ENCODE assay signal across 1 cellular context in the genomic region with DNA sequence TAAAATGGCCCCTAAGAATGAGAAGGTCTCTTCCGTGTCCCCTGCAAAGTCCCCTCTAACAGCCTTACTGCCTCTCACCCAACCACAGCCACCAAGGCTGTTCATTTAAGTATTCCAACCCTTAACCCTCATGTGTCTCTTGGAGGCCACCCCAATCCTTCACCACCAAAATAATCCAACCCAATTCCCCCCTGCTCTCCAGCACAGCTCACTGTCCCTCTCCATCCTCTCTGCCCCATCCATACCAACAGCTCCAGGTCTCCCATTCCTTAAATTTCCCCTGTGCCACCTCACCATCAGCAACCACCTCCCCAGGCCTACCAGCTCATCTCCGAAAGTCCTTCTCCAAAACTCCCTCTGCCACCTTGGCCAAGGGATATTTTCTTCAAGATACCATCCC.
TF ChIP-seq lines count a peak whose summit lies in the region.

No MANE protein-coding gene starts in this region.

TF ChIP-seq in HepG2, 621 proteins besides CTCF, POLR2A, EP300 and RAD21:
- TF ChIP-seq, protein P1, sequence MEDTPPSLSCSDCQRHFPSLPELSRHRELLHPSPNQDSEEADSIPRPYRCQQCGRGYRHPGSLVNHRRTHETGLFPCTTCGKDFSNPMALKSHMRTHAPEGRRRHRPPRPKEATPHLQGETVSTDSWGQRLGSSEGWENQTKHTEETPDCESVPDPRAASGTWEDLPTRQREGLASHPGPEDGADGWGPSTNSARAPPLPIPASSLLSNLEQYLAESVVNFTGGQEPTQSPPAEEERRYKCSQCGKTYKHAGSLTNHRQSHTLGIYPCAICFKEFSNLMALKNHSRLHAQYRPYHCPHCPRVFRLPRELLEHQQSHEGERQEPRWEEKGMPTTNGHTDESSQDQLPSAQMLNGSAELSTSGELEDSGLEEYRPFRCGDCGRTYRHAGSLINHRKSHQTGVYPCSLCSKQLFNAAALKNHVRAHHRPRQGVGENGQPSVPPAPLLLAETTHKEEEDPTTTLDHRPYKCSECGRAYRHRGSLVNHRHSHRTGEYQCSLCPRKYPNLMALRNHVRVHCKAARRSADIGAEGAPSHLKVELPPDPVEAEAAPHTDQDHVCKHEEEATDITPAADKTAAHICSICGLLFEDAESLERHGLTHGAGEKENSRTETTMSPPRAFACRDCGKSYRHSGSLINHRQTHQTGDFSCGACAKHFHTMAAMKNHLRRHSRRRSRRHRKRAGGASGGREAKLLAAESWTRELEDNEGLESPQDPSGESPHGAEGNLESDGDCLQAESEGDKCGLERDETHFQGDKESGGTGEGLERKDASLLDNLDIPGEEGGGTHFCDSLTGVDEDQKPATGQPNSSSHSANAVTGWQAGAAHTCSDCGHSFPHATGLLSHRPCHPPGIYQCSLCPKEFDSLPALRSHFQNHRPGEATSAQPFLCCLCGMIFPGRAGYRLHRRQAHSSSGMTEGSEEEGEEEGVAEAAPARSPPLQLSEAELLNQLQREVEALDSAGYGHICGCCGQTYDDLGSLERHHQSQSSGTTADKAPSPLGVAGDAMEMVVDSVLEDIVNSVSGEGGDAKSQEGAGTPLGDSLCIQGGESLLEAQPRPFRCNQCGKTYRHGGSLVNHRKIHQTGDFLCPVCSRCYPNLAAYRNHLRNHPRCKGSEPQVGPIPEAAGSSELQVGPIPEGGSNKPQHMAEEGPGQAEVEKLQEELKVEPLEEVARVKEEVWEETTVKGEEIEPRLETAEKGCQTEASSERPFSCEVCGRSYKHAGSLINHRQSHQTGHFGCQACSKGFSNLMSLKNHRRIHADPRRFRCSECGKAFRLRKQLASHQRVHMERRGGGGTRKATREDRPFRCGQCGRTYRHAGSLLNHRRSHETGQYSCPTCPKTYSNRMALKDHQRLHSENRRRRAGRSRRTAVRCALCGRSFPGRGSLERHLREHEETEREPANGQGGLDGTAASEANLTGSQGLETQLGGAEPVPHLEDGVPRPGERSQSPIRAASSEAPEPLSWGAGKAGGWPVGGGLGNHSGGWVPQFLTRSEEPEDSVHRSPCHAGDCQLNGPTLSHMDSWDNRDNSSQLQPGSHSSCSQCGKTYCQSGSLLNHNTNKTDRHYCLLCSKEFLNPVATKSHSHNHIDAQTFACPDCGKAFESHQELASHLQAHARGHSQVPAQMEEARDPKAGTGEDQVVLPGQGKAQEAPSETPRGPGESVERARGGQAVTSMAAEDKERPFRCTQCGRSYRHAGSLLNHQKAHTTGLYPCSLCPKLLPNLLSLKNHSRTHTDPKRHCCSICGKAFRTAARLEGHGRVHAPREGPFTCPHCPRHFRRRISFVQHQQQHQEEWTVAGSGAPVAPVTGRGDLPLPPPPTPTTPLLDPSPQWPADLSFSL (CRISPR knock-in tag; IDR thresholded peaks at IDR 0.05): no peak
- no peak for TF ChIP-seq NFIC (IDR thresholded peaks at IDR 0.05; ENCODE audit: low read length)
- TF ChIP-seq KLF6 (CRISPR knock-in tag; IDR thresholded peaks at IDR 0.05): no peak
- TF ChIP-seq ZNF256 (CRISPR knock-in tag; conservative IDR thresholded peaks at IDR 0.05): no peak
- no peak for TF ChIP-seq ZBTB38 (CRISPR knock-in tag; IDR thresholded peaks at IDR 0.05)
- no peak for TF ChIP-seq GPN1 (CRISPR knock-in tag; IDR thresholded peaks at IDR 0.05; ENCODE audit: borderline replicate concordance)
- no peak for TF ChIP-seq ZZZ3 (CRISPR knock-in tag; IDR thresholded peaks at IDR 0.05; ENCODE audit: borderline replicate concordance)
- TF ChIP-seq ZNF546 (CRISPR knock-in tag; conservative IDR thresholded peaks at IDR 0.05): no peak
- TF ChIP-seq, protein P2, sequence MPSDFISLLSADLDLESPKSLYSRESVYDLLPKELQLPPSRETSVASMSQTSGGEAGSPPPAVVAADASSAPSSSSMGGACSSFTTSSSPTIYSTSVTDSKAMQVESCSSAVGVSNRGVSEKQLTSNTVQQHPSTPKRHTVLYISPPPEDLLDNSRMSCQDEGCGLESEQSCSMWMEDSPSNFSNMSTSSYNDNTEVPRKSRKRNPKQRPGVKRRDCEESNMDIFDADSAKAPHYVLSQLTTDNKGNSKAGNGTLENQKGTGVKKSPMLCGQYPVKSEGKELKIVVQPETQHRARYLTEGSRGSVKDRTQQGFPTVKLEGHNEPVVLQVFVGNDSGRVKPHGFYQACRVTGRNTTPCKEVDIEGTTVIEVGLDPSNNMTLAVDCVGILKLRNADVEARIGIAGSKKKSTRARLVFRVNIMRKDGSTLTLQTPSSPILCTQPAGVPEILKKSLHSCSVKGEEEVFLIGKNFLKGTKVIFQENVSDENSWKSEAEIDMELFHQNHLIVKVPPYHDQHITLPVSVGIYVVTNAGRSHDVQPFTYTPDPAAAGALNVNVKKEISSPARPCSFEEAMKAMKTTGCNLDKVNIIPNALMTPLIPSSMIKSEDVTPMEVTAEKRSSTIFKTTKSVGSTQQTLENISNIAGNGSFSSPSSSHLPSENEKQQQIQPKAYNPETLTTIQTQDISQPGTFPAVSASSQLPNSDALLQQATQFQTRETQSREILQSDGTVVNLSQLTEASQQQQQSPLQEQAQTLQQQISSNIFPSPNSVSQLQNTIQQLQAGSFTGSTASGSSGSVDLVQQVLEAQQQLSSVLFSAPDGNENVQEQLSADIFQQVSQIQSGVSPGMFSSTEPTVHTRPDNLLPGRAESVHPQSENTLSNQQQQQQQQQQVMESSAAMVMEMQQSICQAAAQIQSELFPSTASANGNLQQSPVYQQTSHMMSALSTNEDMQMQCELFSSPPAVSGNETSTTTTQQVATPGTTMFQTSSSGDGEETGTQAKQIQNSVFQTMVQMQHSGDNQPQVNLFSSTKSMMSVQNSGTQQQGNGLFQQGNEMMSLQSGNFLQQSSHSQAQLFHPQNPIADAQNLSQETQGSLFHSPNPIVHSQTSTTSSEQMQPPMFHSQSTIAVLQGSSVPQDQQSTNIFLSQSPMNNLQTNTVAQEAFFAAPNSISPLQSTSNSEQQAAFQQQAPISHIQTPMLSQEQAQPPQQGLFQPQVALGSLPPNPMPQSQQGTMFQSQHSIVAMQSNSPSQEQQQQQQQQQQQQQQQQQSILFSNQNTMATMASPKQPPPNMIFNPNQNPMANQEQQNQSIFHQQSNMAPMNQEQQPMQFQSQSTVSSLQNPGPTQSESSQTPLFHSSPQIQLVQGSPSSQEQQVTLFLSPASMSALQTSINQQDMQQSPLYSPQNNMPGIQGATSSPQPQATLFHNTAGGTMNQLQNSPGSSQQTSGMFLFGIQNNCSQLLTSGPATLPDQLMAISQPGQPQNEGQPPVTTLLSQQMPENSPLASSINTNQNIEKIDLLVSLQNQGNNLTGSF (CRISPR knock-in tag; IDR thresholded peaks at IDR 0.05): no peak
- no peak for TF ChIP-seq PLSCR1 (CRISPR knock-in tag; IDR thresholded peaks at IDR 0.05; ENCODE audit: borderline replicate concordance)
- no peak for TF ChIP-seq HNRNPK (IDR thresholded peaks at IDR 0.05; ENCODE audit: low read depth, low read length, poor library complexity, severe bottlenecking)
- no peak for TF ChIP-seq KLF12 (CRISPR knock-in tag; IDR thresholded peaks at IDR 0.05; ENCODE audit: borderline replicate concordance)
- TF ChIP-seq, protein P3, sequence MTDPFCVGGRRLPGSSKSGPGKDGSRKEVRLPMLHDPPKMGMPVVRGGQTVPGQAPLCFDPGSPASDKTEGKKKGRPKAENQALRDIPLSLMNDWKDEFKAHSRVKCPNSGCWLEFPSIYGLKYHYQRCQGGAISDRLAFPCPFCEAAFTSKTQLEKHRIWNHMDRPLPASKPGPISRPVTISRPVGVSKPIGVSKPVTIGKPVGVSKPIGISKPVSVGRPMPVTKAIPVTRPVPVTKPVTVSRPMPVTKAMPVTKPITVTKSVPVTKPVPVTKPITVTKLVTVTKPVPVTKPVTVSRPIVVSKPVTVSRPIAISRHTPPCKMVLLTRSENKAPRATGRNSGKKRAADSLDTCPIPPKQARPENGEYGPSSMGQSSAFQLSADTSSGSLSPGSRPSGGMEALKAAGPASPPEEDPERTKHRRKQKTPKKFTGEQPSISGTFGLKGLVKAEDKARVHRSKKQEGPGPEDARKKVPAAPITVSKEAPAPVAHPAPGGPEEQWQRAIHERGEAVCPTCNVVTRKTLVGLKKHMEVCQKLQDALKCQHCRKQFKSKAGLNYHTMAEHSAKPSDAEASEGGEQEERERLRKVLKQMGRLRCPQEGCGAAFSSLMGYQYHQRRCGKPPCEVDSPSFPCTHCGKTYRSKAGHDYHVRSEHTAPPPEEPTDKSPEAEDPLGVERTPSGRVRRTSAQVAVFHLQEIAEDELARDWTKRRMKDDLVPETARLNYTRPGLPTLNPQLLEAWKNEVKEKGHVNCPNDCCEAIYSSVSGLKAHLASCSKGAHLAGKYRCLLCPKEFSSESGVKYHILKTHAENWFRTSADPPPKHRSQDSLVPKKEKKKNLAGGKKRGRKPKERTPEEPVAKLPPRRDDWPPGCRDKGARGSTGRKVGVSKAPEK (CRISPR knock-in tag; IDR thresholded peaks at IDR 0.05; ENCODE audit: borderline replicate concordance): no peak
- no peak for TF ChIP-seq RAD51 (IDR thresholded peaks at IDR 0.05; ENCODE audit: borderline replicate concordance)
- TF ChIP-seq, protein P4, sequence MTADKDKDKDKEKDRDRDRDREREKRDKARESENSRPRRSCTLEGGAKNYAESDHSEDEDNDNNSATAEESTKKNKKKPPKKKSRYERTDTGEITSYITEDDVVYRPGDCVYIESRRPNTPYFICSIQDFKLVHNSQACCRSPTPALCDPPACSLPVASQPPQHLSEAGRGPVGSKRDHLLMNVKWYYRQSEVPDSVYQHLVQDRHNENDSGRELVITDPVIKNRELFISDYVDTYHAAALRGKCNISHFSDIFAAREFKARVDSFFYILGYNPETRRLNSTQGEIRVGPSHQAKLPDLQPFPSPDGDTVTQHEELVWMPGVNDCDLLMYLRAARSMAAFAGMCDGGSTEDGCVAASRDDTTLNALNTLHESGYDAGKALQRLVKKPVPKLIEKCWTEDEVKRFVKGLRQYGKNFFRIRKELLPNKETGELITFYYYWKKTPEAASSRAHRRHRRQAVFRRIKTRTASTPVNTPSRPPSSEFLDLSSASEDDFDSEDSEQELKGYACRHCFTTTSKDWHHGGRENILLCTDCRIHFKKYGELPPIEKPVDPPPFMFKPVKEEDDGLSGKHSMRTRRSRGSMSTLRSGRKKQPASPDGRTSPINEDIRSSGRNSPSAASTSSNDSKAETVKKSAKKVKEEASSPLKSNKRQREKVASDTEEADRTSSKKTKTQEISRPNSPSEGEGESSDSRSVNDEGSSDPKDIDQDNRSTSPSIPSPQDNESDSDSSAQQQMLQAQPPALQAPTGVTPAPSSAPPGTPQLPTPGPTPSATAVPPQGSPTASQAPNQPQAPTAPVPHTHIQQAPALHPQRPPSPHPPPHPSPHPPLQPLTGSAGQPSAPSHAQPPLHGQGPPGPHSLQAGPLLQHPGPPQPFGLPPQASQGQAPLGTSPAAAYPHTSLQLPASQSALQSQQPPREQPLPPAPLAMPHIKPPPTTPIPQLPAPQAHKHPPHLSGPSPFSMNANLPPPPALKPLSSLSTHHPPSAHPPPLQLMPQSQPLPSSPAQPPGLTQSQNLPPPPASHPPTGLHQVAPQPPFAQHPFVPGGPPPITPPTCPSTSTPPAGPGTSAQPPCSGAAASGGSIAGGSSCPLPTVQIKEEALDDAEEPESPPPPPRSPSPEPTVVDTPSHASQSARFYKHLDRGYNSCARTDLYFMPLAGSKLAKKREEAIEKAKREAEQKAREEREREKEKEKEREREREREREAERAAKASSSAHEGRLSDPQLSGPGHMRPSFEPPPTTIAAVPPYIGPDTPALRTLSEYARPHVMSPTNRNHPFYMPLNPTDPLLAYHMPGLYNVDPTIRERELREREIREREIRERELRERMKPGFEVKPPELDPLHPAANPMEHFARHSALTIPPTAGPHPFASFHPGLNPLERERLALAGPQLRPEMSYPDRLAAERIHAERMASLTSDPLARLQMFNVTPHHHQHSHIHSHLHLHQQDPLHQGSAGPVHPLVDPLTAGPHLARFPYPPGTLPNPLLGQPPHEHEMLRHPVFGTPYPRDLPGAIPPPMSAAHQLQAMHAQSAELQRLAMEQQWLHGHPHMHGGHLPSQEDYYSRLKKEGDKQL (CRISPR knock-in tag; IDR thresholded peaks at IDR 0.05; ENCODE audit: low read depth): no peak
- TF ChIP-seq ZSCAN31 (CRISPR knock-in tag; IDR thresholded peaks at IDR 0.05; ENCODE audit: low read depth): no peak
- no peak for TF ChIP-seq ZNF713 (CRISPR knock-in tag; IDR thresholded peaks at IDR 0.05)
- TF ChIP-seq SNAPC4 (CRISPR knock-in tag; IDR thresholded peaks at IDR 0.05): no peak
- no peak for TF ChIP-seq SYNCRIP (IDR thresholded peaks at IDR 0.05; ENCODE audit: insufficient read depth, low read depth, low read length)
- TF ChIP-seq ZNF33B (CRISPR knock-in tag; IDR thresholded peaks at IDR 0.05): no peak
